ENCODE assay signal across 1 cellular context in the genomic region with DNA sequence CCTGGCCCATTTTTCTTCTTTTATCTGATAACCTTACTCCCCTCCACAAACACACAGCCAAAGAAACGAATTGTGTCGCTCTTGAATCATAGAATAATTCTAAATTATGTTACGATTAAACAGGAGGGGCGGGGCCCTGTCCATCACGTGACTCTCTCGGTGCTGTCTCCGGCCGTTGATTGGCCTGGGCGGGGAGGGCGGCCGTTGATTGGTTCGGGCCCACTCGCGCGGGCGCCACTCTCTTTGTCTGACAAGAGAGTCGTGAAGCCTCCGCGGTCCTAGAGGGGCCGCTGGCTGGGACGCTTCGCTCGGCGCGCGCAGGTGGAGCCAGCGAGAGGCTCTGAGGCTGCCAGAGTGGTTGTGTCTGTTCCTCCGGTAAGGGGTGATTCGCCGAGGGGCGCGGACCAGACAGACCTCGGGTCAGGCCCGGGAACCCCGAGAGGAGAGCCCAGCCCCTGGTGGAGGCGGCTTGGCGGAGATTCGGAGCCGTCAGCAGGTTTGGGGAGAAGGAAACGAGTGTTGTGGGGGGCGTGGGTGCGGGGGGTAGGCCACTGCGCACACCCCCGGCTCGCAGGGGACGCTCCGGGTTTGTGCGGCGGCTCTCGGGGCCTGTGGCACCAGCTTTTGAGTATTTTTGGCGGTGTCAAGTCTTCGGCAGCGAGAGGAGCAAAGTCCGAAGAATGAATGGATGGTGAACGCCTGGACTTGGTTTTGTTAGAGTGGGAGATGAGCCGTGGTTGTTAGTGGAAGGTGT.
TF ChIP-seq lines count a peak whose summit lies in the region.

A gene (plus strand): TSS at position 330 of the 754 bp plus-strand sequence. CDS start 3,567 bp downstream, outside the sequence.

TF ChIP-seq in GM12878, 131 proteins besides CTCF, POLR2A, EP300 and RAD21 (continued from another document):
- TF ChIP-seq, protein P1, sequence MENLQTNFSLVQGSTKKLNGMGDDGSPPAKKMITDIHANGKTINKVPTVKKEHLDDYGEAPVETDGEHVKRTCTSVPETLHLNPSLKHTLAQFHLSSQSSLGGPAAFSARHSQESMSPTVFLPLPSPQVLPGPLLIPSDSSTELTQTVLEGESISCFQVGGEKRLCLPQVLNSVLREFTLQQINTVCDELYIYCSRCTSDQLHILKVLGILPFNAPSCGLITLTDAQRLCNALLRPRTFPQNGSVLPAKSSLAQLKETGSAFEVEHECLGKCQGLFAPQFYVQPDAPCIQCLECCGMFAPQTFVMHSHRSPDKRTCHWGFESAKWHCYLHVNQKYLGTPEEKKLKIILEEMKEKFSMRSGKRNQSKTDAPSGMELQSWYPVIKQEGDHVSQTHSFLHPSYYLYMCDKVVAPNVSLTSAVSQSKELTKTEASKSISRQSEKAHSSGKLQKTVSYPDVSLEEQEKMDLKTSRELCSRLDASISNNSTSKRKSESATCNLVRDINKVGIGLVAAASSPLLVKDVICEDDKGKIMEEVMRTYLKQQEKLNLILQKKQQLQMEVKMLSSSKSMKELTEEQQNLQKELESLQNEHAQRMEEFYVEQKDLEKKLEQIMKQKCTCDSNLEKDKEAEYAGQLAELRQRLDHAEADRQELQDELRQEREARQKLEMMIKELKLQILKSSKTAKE (IDR thresholded peaks at IDR 0.05; ENCODE audit: low read depth, poor library complexity, severe bottlenecking) = no peak
- TF ChIP-seq ETV6 (conservative IDR thresholded peaks at IDR 0.05 in 1 of 2, IDR thresholded peaks at IDR 0.05 in 1 of 2; ENCODE audit: borderline replicate concordance in 1 of 2, low read depth in 1 of 2) (no peak), ZZZ3 (IDR thresholded peaks at IDR 0.05; ENCODE audit: control insufficient read depth, insufficient read length, low read depth) (no peak), STAT3 (IDR thresholded peaks at IDR 0.05; ENCODE audit: low read depth, low read length) (no peak), BCL11A (IDR thresholded peaks at IDR 0.05; ENCODE audit: low read depth, low read length) (no peak), RFX5 (IDR thresholded peaks at IDR 0.05; ENCODE audit: low read depth, low read length) (peak; percentile 81), BMI1 (IDR thresholded peaks at IDR 0.05; ENCODE audit: borderline replicate concordance) (no peak), RELA (IDR thresholded peaks at IDR 0.05; ENCODE audit: borderline replicate concordance, partially characterized antibody) (peak; percentile 22), POLR2AphosphoS5 (IDR thresholded peaks at IDR 0.05; ENCODE audit: low read length) (peak; percentile 78), PML (IDR thresholded peaks at IDR 0.05; ENCODE audit: low read length) (peak; percentile 72; the same call in 1 of the 2 replicates), BHLHE40 (IDR thresholded peaks at IDR 0.05; ENCODE audit: borderline replicate concordance in 1 of 2, low read depth in 2 of 2, low read length in 1 of 2) (peak; percentile 75 to 92), LARP7 (IDR thresholded peaks at IDR 0.05) (peak; percentile 85)
- TF ChIP-seq, protein P2, sequence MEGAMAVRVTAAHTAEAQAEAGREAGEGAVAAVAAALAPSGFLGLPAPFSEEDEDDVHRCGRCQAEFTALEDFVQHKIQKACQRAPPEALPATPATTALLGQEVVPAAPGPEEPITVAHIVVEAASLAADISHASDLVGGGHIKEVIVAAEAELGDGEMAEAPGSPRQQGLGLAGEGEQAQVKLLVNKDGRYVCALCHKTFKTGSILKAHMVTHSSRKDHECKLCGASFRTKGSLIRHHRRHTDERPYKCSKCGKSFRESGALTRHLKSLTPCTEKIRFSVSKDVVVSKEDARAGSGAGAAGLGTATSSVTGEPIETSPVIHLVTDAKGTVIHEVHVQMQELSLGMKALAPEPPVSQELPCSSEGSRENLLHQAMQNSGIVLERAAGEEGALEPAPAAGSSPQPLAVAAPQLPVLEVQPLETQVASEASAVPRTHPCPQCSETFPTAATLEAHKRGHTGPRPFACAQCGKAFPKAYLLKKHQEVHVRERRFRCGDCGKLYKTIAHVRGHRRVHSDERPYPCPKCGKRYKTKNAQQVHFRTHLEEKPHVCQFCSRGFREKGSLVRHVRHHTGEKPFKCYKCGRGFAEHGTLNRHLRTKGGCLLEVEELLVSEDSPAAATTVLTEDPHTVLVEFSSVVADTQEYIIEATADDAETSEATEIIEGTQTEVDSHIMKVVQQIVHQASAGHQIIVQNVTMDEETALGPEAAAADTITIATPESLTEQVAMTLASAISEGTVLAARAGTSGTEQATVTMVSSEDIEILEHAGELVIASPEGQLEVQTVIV (IDR thresholded peaks at IDR 0.05; ENCODE audit: borderline replicate concordance, partially characterized antibody) = no peak
- TF ChIP-seq, protein P3, sequence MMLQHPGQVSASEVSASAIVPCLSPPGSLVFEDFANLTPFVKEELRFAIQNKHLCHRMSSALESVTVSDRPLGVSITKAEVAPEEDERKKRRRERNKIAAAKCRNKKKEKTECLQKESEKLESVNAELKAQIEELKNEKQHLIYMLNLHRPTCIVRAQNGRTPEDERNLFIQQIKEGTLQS (IDR thresholded peaks at IDR 0.05; ENCODE audit: borderline replicate concordance, extremely low read depth, low read depth, low read length) = peak; percentile 80; the same call in 1 of the 2 replicates
